8 cellular contexts compared by ENCODE assay signal in genomic region chr13:59391696-59392095, GRCh38.
DNase-seq lines count a peak whose midpoint lies in the region; ATAC-seq and TF ChIP-seq lines count a peak whose summit lies in the region.

No MANE protein-coding gene starts in this region.

- in situ Hi-C loops in SK-MEL-5 (cut with HindIII; ENCODE audit: low pct_unique_long_range_greater_than_20kb, low sequenced_read_pairs) (no loop called here), astrocyte of the cerebellum (cut with HindIII; ENCODE audit: low sequenced_read_pairs) (no loop called here)

- H3K27me3 ChIP-seq in MM.1S (replicated peaks; ENCODE audit: insufficient read depth, low read length) = no peaks in the 10 kb centered on the region

- H3K4me3 ChIP-seq in MM.1S (ENCODE audit: low read length) = no peak overlapping the region
- H3K4me3 ChIP-seq in astrocyte of the cerebellum (ENCODE audit: low read depth, low read length) = no peak overlapping the region

- H3K9me2 ChIP-seq in MM.1S (replicated peaks; ENCODE audit: insufficient read depth, low read length) = no peaks in the 10 kb centered on the region

- H3K27ac ChIP-seq in MM.1S (ENCODE audit: low read length) = no peak overlapping the region

- H3K79me2 ChIP-seq in MM.1S (ENCODE audit: low read length) = no peaks in the 10 kb centered on the region

- H3F3A ChIP-seq in MM.1S (ENCODE audit: insufficient read depth, low read length) = no peaks in the 10 kb centered on the region

- no peaks in the 10 kb centered on the region for H3K36me3 ChIP-seq in MM.1S (replicated peaks; ENCODE audit: insufficient read depth, low read length)

- TF ChIP-seq CTCF in GM12873 (IDR thresholded peaks at IDR 0.05; ENCODE audit: insufficient read depth, low read depth, low read length, missing control alignments) (peak; percentile 86), MM.1S (IDR thresholded peaks at IDR 0.05; ENCODE audit: low read length) (peak; percentile 69), astrocyte of the cerebellum (IDR thresholded peaks at IDR 0.05; ENCODE audit: low read depth, low read length, missing control alignments) (peak; percentile 94)

- H3K4me1 ChIP-seq in MM.1S (ENCODE audit: low read length) = 0 out of 2 replicates have a peak, but pooled peaks cover 5% of the 10 kb centered on the region

- H4K20me1 ChIP-seq in MM.1S (ENCODE audit: insufficient read depth, low read length) = no peaks in the 10 kb centered on the region

- H3K9ac ChIP-seq in MM.1S (ENCODE audit: low read length) = no peak overlapping the region

- peak; percentile 98 for ATAC-seq in HG02588 (IDR thresholded peaks at IDR 0.05; ENCODE audit: unreplicated experiment)

- H3K4me2 ChIP-seq in MM.1S (ENCODE audit: low read depth, low read length) = no peak overlapping the region

- no peaks in the 10 kb centered on the region for H3K9me3 ChIP-seq in MM.1S (replicated peaks; ENCODE audit: insufficient read depth, low read length)

- peak overlapping the region; percentile 46 for H2AFZ ChIP-seq in MM.1S (ENCODE audit: low read length)

- peak; percentile 12 for DNase-seq in 8988T
- peak; percentile 66 for DNase-seq in MM.1S
- DNase-seq in SK-MEL-5 (ENCODE audit: low read depth, low spot score) = peak; percentile 84
- DNase-seq in astrocyte of the cerebellum (ENCODE audit: low read depth) = peak; percentile 71
- peak; percentile 12 to 54 for DNase-seq in hippocampal formation (lab: John Stamatoyannopoulos, UW)
- peak; percentile 6 to 66 (median 26) for DNase-seq in stimulated activated CD4-positive, alpha-beta T cell treated with anti-CD3 and anti-CD28 coated beads, Interleukin-12 subunit alpha, Interleukin-12 subunit beta, amount 100 ng/mL, for 48 hours (ENCODE audit: low read depth in 2 of 3, low spot score in 1 of 3)

Comparison
In these comparisons a context has a peak if more than half of its experiments do, and no peak if none do; other contexts are left out.
1. DNase-seq: peak in every context shown above with its lines; median percentile 84 in SK-MEL-5; 71 in astrocyte of the cerebellum; 66 in MM.1S; 33 in hippocampal formation; 26 in stimulated activated CD4-positive, alpha-beta T cell treated with anti-CD3 and anti-CD28 coated beads, Interleukin-12 subunit alpha, Interleukin-12 subunit beta, amount 100 ng/mL, for 48 hours; 12 in 8988T.